In genomic region chr21:35850029-35850428, GRCh38 we compare ENCODE assay signal across 15 cellular contexts.
A peak's percentile ranks its signal among the peaks of the same experiment; 100 is the strongest.
DNase-seq lines count a peak whose midpoint lies in the region; ATAC-seq and TF ChIP-seq lines count a peak whose summit lies in the region.
"Had no signal": no experiment of that assay in that cellular context is flagged by ENCODE, and none has a peak within 500 bp of the region (broad histone marks: within the 10 kb centered on the region; RNA-seq: fewer than 3 reads in every experiment).

No MANE protein-coding gene starts in this region.

- 1 to 3% methylated on average over 5 of the region's 5 CpGs for WGBS in aorta, 2 donors

- intact Hi-C loops in Right ventricle myocardium inferior (cut with DNase I) (no loop called here), cardiac septum (cut with DNase I) (no loop called here), aorta (cut with DNase I) (loop anchor here (5.0 to 10.0 kb wide), 3 partner anchors 82 to 963 kb away; no protein-coding TSS in a partner anchor)
- intact Hi-C loops in activated CD8-positive, alpha-beta T cell treated with anti-CD3 and anti-CD28 coated beads for 36 hours (cut with micrococcal nuclease), result no loop called here

- no peak overlapping the region for H3K4me3 ChIP-seq in aorta (ENCODE audit: low read length in 2 of 2)
- no peak overlapping the region for H3K4me3 ChIP-seq in BE2C (ENCODE audit: low read depth, low read length)
- H3K4me3 ChIP-seq: dorsolateral prefrontal cortex had no signal

- peak overlapping the region in 1 of 2 donors; percentile 77 for H3K27ac ChIP-seq in aorta (ENCODE audit: low read depth in 1 of 2, low read length in 2 of 2)

- H3K36me3 ChIP-seq in aorta (ENCODE audit: control insufficient read depth in 1 of 2, insufficient read depth in 2 of 2, low read length in 1 of 2) (no peaks in the 10 kb centered on the region), BE2C (no peaks in the 10 kb centered on the region)

- H3K27ac Mint-ChIP-seq in mesothelial cell of epicardium, result peak overlapping the region; percentile 8
- H3K27ac Mint-ChIP-seq in activated CD8-positive, alpha-beta T cell treated with anti-CD3 and anti-CD28 coated beads for 36 hours, result no peak overlapping the region
- H3K27ac Mint-ChIP-seq: activated CD4-positive, alpha-beta memory T cell treated with anti-CD3 and anti-CD28 coated beads for 36 hours; memory B cell had no signal

- POLR2A ChIA-PET in activated CD8-positive, alpha-beta T cell treated with anti-CD3 and anti-CD28 coated beads for 36 hours (lab: Charles Lee), result no interaction called here

- no peak overlapping the region for H3K4me3 Mint-ChIP-seq in mesothelial cell of epicardium
- no peak overlapping the region for H3K4me3 Mint-ChIP-seq in activated CD8-positive, alpha-beta T cell treated with anti-CD3 and anti-CD28 coated beads for 36 hours
- H3K4me3 Mint-ChIP-seq: activated CD4-positive, alpha-beta memory T cell treated with anti-CD3 and anti-CD28 coated beads for 36 hours; memory B cell had no signal

- H3K27me3 ChIP-seq in aorta (ENCODE audit: control insufficient read depth in 1 of 2, insufficient read depth in 2 of 2, low read length in 1 of 2) (no peaks in the 10 kb centered on the region), BE2C (no peaks in the 10 kb centered on the region)

- peaks cover 11% of the 10 kb centered on the region for H3K4me1 Mint-ChIP-seq in mesothelial cell of epicardium
- no peaks in the 10 kb centered on the region for H3K4me1 Mint-ChIP-seq in activated CD8-positive, alpha-beta T cell treated with anti-CD3 and anti-CD28 coated beads for 36 hours (ENCODE audit: low read depth)
- H3K4me1 Mint-ChIP-seq: memory B cell had no signal

- H3K4me1 ChIP-seq in aorta (ENCODE audit: control insufficient read depth in 1 of 2, insufficient read depth in 2 of 2, low read length in 2 of 2), result no peaks in the 10 kb centered on the region
- H3K4me1 ChIP-seq in BE2C, result no peaks in the 10 kb centered on the region

- H3K9me3 Mint-ChIP-seq in mesothelial cell of epicardium, result no peaks in the 10 kb centered on the region
- no peaks in the 10 kb centered on the region for H3K9me3 Mint-ChIP-seq in activated CD8-positive, alpha-beta T cell treated with anti-CD3 and anti-CD28 coated beads for 36 hours
- H3K9me3 Mint-ChIP-seq: activated CD4-positive, alpha-beta memory T cell treated with anti-CD3 and anti-CD28 coated beads for 36 hours; memory B cell had no signal

- TF ChIP-seq CTCF in mesothelial cell of epicardium (IDR thresholded peaks at IDR 0.05; ENCODE audit: unreplicated experiment), result no peak
- no peak for TF ChIP-seq CTCF in activated CD8-positive, alpha-beta T cell treated with anti-CD3 and anti-CD28 coated beads for 36 hours (IDR thresholded peaks at IDR 0.05)
- no peak for TF ChIP-seq CTCF in BE2C (IDR thresholded peaks at IDR 0.05; ENCODE audit: low read depth, low read length)

- no peaks in the 10 kb centered on the region for H3K36me3 Mint-ChIP-seq in mesothelial cell of epicardium
- no peaks in the 10 kb centered on the region for H3K36me3 Mint-ChIP-seq in activated CD8-positive, alpha-beta T cell treated with anti-CD3 and anti-CD28 coated beads for 36 hours (ENCODE audit: low read depth)
- H3K36me3 Mint-ChIP-seq: activated CD4-positive, alpha-beta memory T cell treated with anti-CD3 and anti-CD28 coated beads for 36 hours; memory B cell had no signal

- H3K9me3 ChIP-seq in aorta (ENCODE audit: control insufficient read depth, low read length), result no peaks in the 10 kb centered on the region
- H3K9me3 ChIP-seq in BE2C, result no peaks in the 10 kb centered on the region

- H3K27me3 Mint-ChIP-seq in mesothelial cell of epicardium (ENCODE audit: low read depth), result peaks cover 35% of the 10 kb centered on the region
- peaks cover 5% of the 10 kb centered on the region for H3K27me3 Mint-ChIP-seq in activated CD8-positive, alpha-beta T cell treated with anti-CD3 and anti-CD28 coated beads for 36 hours

- ATAC-seq in Right ventricle myocardium inferior (peak; percentile 76), aorta (ENCODE audit: low FRiP score) (peak; percentile 82)
- no peak for ATAC-seq in activated CD8-positive, alpha-beta T cell treated with anti-CD3 and anti-CD28 coated beads for 36 hours

- CTCF ChIA-PET in activated CD8-positive, alpha-beta T cell treated with anti-CD3 and anti-CD28 coated beads for 36 hours (lab: Charles Lee), result interaction anchor here (0.9 to 2.1 kb wide), 3 partner anchors 10 to 1156 kb away, joined by 3 to 9 read pairs (median 4); no protein-coding TSS in a partner anchor

- DNase-seq in Right ventricle myocardium inferior (ENCODE audit: missing footprints), result no peak
- no peak for DNase-seq in cardiac septum (ENCODE audit: low spot score)
- DNase-seq in epidermal melanocyte (ENCODE audit: insufficient read length, low spot score), result peak; percentile 61
- no peak for DNase-seq in mesothelial cell of epicardium (ENCODE audit: low spot score in 2 of 2, unreplicated experiment in 2 of 2)
- no peak for DNase-seq in aorta
- no peak for DNase-seq in activated CD8-positive, alpha-beta T cell treated with anti-CD3 and anti-CD28 coated beads for 36 hours
- DNase-seq in HuH-7.5 (ENCODE audit: low spot score), result no peak
- DNase-seq in BE2C, result no peak
- DNase-seq: activated CD4-positive, alpha-beta memory T cell treated with anti-CD3 and anti-CD28 coated beads for 36 hours; dorsolateral prefrontal cortex; H7; head of caudate nucleus; KBM-7; NCI-H2081 had no signal

Comparison
In these comparisons a context has a peak if more than half of its experiments do, and no peak if none do; other contexts are left out.
1. intact Hi-C loops: an anchor here in aorta (5.0 to 10.0 kb wide); none called in Right ventricle myocardium inferior, cardiac septum and activated CD8-positive, alpha-beta T cell treated with anti-CD3 and anti-CD28 coated beads for 36 hours.